24 cellular contexts compared by ENCODE assay signal in genomic region chr18:41128126-41128525, GRCh38.
DNase-seq lines count a peak whose midpoint lies in the region; ATAC-seq and TF ChIP-seq lines count a peak whose summit lies in the region.
"Had no signal": no experiment of that assay in that cellular context is flagged by ENCODE, and none has a peak within 500 bp of the region (broad histone marks: within the 10 kb centered on the region; RNA-seq: fewer than 3 reads in every experiment).

No MANE protein-coding gene starts in this region.

- H3K4me3 ChIP-seq in mammary epithelial cell (replicated peaks in 1 of 3; ENCODE audit: insufficient read depth in 1 of 3, low read depth in 2 of 3, low read length in 3 of 3) (no peak overlapping the region), breast epithelium (no peak overlapping the region), astrocyte of the spinal cord (ENCODE audit: low read depth, low read length) (no peak overlapping the region), fibroblast of pulmonary artery (replicated peaks; ENCODE audit: low read depth, low read length) (no peak overlapping the region), smooth muscle cell (no peak overlapping the region), MG63 (no peak overlapping the region)
- H3K4me3 ChIP-seq: PC-9, SJSA1 had no signal

- in situ Hi-C loops in mammary epithelial cell (cut with MboI; ENCODE audit: low sequenced_read_pairs in 2 of 2) (no loop called here), astrocyte of the spinal cord (cut with HindIII; ENCODE audit: low sequenced_read_pairs) (no loop called here)

- H3K27ac ChIP-seq in mammary epithelial cell (ENCODE audit: insufficient read depth, low read depth, low read length): peak overlapping the region; percentile 85
- H3K27ac ChIP-seq in breast epithelium: no peak overlapping the region
- peak overlapping the region; percentile 95 for H3K27ac ChIP-seq in smooth muscle cell (ENCODE audit: low read depth)
- H3K27ac ChIP-seq: 22Rv1, PC-9, SJSA1 had no signal

- TF ChIP-seq CTCF in mammary epithelial cell (conservative IDR thresholded peaks at IDR 0.05 in 1 of 2, IDR thresholded peaks at IDR 0.05 in 1 of 2; ENCODE audit: extremely low read depth in 1 of 2, insufficient read depth in 1 of 2, low read depth in 1 of 2, low read length in 2 of 2) (no peak), breast epithelium (IDR thresholded peaks at IDR 0.05) (no peak), astrocyte of the spinal cord (IDR thresholded peaks at IDR 0.05; ENCODE audit: low read depth, low read length) (no peak), fibroblast of pulmonary artery (IDR thresholded peaks at IDR 0.05; ENCODE audit: low read length, missing control alignments) (no peak), smooth muscle cell (IDR thresholded peaks at IDR 0.05; ENCODE audit: borderline replicate concordance, insufficient read depth, poor library complexity, severe bottlenecking) (no peak)

- dilution Hi-C loops in mammary epithelial cell (cut with HindIII; ENCODE audit: low sequenced_read_pairs): no loop called here

- peak overlapping the region; percentile 50 for H3K4me2 ChIP-seq in mammary epithelial cell (ENCODE audit: insufficient read depth, low read depth, low read length)
- peak overlapping the region; percentile 42 for H3K4me2 ChIP-seq in smooth muscle cell
- H3K4me2 ChIP-seq: PC-9 had no signal

- H3K4me1 ChIP-seq in mammary epithelial cell (ENCODE audit: insufficient read depth, low read length) (peaks cover 31% of the 10 kb centered on the region), breast epithelium (no peaks in the 10 kb centered on the region), smooth muscle cell (ENCODE audit: low read depth) (no peaks in the 10 kb centered on the region)

- BruUV-seq in mammary epithelial cell (replicated peaks; lab: Mats Ljungman, UMichigan): no TSS peak

- DNase-seq in mammary epithelial cell (no peak), breast epithelium (ENCODE audit: low spot score in 2 of 2) (no peak), astrocyte of the spinal cord (ENCODE audit: low read depth, low spot score) (peak; percentile 56), fibroblast of pulmonary artery (ENCODE audit: low read depth) (peak; percentile 26), smooth muscle cell (lab: John Stamatoyannopoulos, UW; ENCODE audit: unreplicated experiment) (no peak), KG1 (lab: John Stamatoyannopoulos, UW) (no peak), MG63 (no peak)
- DNase-seq: Calu3; DMS79 treated with DMSO at 0.1 percent for 48 hours; HCEC 1CT; Karpas-422; NCI-H1092 treated with DMSO at 0.1 percent for 48 hours; NCI-H146; NCI-H1930; NCI-H2107; NCI-H446; NCI-H524 treated with DMSO at 0.1 percent for 48 hours; NCI-H774; NK-92 treated with Interleukin-12 subunit alpha and Interleukin-12 subunit beta, amount 100 ng/mL, for 24 hours; PC-9; Right ventricle myocardium superior had no signal

- H3F3A ChIP-seq in smooth muscle cell (ENCODE audit: low read depth): no peaks in the 10 kb centered on the region

- H3K36me3 ChIP-seq in mammary epithelial cell (ENCODE audit: insufficient read depth, low read length) (no peaks in the 10 kb centered on the region), breast epithelium (no peaks in the 10 kb centered on the region), smooth muscle cell (ENCODE audit: low read depth) (no peaks in the 10 kb centered on the region), MG63 (no peaks in the 10 kb centered on the region)
- H3K36me3 ChIP-seq: SJSA1 had no signal

- TF ChIP-seq POLR2A in breast epithelium (IDR thresholded peaks at IDR 0.05): no peak

- no peak overlapping the region for H2AFZ ChIP-seq in mammary epithelial cell (ENCODE audit: low read depth, low read length)
- H2AFZ ChIP-seq in smooth muscle cell (ENCODE audit: low read depth): no peak overlapping the region
- H2AFZ ChIP-seq: PC-9 had no signal

- ATAC-seq in GM19351 (IDR thresholded peaks at IDR 0.05; ENCODE audit: unreplicated experiment): no peak

- H3K27me3 ChIP-seq in mammary epithelial cell (ENCODE audit: insufficient read depth, low read length) (no peaks in the 10 kb centered on the region), breast epithelium (no peaks in the 10 kb centered on the region), smooth muscle cell (ENCODE audit: low read depth) (no peaks in the 10 kb centered on the region), MG63 (no peaks in the 10 kb centered on the region)
- H3K27me3 ChIP-seq: SJSA1 had no signal

- H3K79me2 ChIP-seq in mammary epithelial cell (ENCODE audit: insufficient read depth, low read length) (no peaks in the 10 kb centered on the region), smooth muscle cell (ENCODE audit: low read depth) (no peaks in the 10 kb centered on the region)

- CTCF ChIA-PET in mammary epithelial cell (lab: Charles Lee; ENCODE audit: low non-redundant PET): no interaction called here

- H4K20me1 ChIP-seq in mammary epithelial cell (ENCODE audit: insufficient read depth, low read length) (no peaks in the 10 kb centered on the region), smooth muscle cell (ENCODE audit: low read depth) (no peaks in the 10 kb centered on the region)

- intact Hi-C loops in mammary epithelial cell (cut with micrococcal nuclease) (no loop called here), breast epithelium (cut with DNase I; ENCODE audit: low total_unique reads) (no loop called here)

- H3K9ac ChIP-seq in mammary epithelial cell (ENCODE audit: insufficient read depth, low read length) (no peak overlapping the region), smooth muscle cell (ENCODE audit: low read depth) (no peak overlapping the region)

- H3K9me3 ChIP-seq in mammary epithelial cell (replicated peaks; ENCODE audit: insufficient read depth, low read length) (no peaks in the 10 kb centered on the region), breast epithelium (no peaks in the 10 kb centered on the region), smooth muscle cell (replicated peaks; ENCODE audit: low read depth) (no peaks in the 10 kb centered on the region), MG63 (peaks cover 7% of the 10 kb centered on the region)
- H3K9me3 ChIP-seq: SJSA1 had no signal

Comparison
In these comparisons a context has a peak if more than half of its experiments do, and no peak if none do; other contexts are left out.
1. H3K27ac ChIP-seq: peak in mammary epithelial cell (single experiment) and smooth muscle cell (single experiment); none in breast epithelium (0 of 2).
2. DNase-seq: peak in astrocyte of the spinal cord (single experiment) and fibroblast of pulmonary artery (single experiment); none in mammary epithelial cell (single experiment), breast epithelium (0 of 2), smooth muscle cell (single experiment), KG1 (single experiment) and MG63 (single experiment).